In genomic region chr17:29241015-29241963, GRCh38 we compare ENCODE assay signal across 9 cellular contexts. TPM values are rescaled to one million over a fixed set of nuclear protein-coding genes. Genes with fewer than 3 reads are reported as not detected.
DNase-seq lines count a peak whose midpoint lies in the region; ATAC-seq and TF ChIP-seq lines count a peak whose summit lies in the region.
"Had no signal": no experiment of that assay in that cellular context is flagged by ENCODE, and none has a peak within 500 bp of the region (broad histone marks: within the 10 kb centered on the region; RNA-seq: fewer than 3 reads in every experiment).

No MANE protein-coding gene starts in this region.

- TF ChIP-seq POLR2A in heart left ventricle (IDR thresholded peaks at IDR 0.05) (no peak), esophagus muscularis mucosa (IDR thresholded peaks at IDR 0.05; ENCODE audit: low read depth) (no peak)

- H3K4me1 ChIP-seq in heart left ventricle (peaks cover 0 to 29% (median 0%) of the 10 kb centered on the region in 12 donors), left ventricle myocardium inferior (no peaks in the 10 kb centered on the region), SJCRH30 (peaks cover 3% of the 10 kb centered on the region; the same call in 1 of the 2 replicates), esophagus muscularis mucosa (peaks cover 6 to 17% (median 7%) of the 10 kb centered on the region in 4 donors)

- TF ChIP-seq CTCF in heart left ventricle (IDR thresholded peaks at IDR 0.05) (no peak), left ventricle myocardium inferior (IDR thresholded peaks at IDR 0.05; ENCODE audit: borderline replicate concordance) (no peak), esophagus muscularis mucosa (IDR thresholded peaks at IDR 0.05) (no peak), omental fat pad (IDR thresholded peaks at IDR 0.05) (no peak), endothelial cell (IDR thresholded peaks at IDR 0.05; ENCODE audit: unreplicated experiment) (no peak)

- intact Hi-C loops in heart left ventricle (cut with DNase I): no loop called here
- intact Hi-C loops in left ventricle myocardium inferior (cut with micrococcal nuclease): no loop called here
- intact Hi-C loops in esophagus muscularis mucosa (cut with DNase I): no loop called here

- H3K9me3 ChIP-seq in heart left ventricle: no peaks in the 10 kb centered on the region
- H3K9me3 ChIP-seq in left ventricle myocardium inferior (replicated peaks): no peaks in the 10 kb centered on the region
- H3K9me3 ChIP-seq in SJCRH30 (replicated peaks): no peaks in the 10 kb centered on the region
- H3K9me3 ChIP-seq in esophagus muscularis mucosa: no peaks in the 10 kb centered on the region

- H3K27ac ChIP-seq in heart left ventricle (peak overlapping the region in 1 of 12 donors; percentile 46), left ventricle myocardium inferior (replicated peaks) (no peak overlapping the region), SJCRH30 (no peak overlapping the region), esophagus muscularis mucosa (replicated peaks in 1 of 4) (peak overlapping the region in 3 of 4 donors; percentile 18 to 47 (median 33))
- H3K27ac ChIP-seq: cardiac muscle cell had no signal

- H3K9me3 Mint-ChIP-seq in endothelial cell (ENCODE audit: unreplicated experiment): no peaks in the 10 kb centered on the region

- no peaks in the 10 kb centered on the region for H3K4me1 Mint-ChIP-seq in endothelial cell (ENCODE audit: unreplicated experiment)

- H3K36me3 ChIP-seq in heart left ventricle (no peaks in the 10 kb centered on the region), left ventricle myocardium inferior (no peaks in the 10 kb centered on the region), SJCRH30 (no peaks in the 10 kb centered on the region), esophagus muscularis mucosa (peaks cover 0 to 4% (median 0%) of the 10 kb centered on the region in 4 donors)
- H3K36me3 ChIP-seq: cardiac muscle cell had no signal

- H3K27me3 ChIP-seq in heart left ventricle (no peaks in the 10 kb centered on the region), left ventricle myocardium inferior (ENCODE audit: low read depth) (no peaks in the 10 kb centered on the region), SJCRH30 (no peaks in the 10 kb centered on the region), esophagus muscularis mucosa (no peaks in the 10 kb centered on the region)
- H3K27me3 ChIP-seq: cardiac muscle cell had no signal

- H3K27ac Mint-ChIP-seq in endothelial cell (ENCODE audit: unreplicated experiment): no peak overlapping the region

- H3K36me3 Mint-ChIP-seq in endothelial cell (ENCODE audit: low read depth, unreplicated experiment): no peaks in the 10 kb centered on the region

- H3K4me3 ChIP-seq in heart left ventricle: no peak overlapping the region
- no peak overlapping the region for H3K4me3 ChIP-seq in left ventricle myocardium inferior
- no peak overlapping the region for H3K4me3 ChIP-seq in SJCRH30
- no peak overlapping the region for H3K4me3 ChIP-seq in esophagus muscularis mucosa
- H3K4me3 ChIP-seq: cardiac muscle cell had no signal

- ATAC-seq in heart left ventricle: peak in 3 of 4 donors; percentile 28 to 92 (median 88)
- peak; percentile 94 for ATAC-seq in omental fat pad (ENCODE audit: low FRiP score)
- no peak for ATAC-seq in HG02678 (IDR thresholded peaks at IDR 0.05; ENCODE audit: unreplicated experiment)

- H3K27me3 Mint-ChIP-seq in endothelial cell (ENCODE audit: unreplicated experiment): no peaks in the 10 kb centered on the region

- DNase-seq in heart left ventricle: peak in 2 of 5 donors; percentile 31 to 47
- no peak for DNase-seq in left ventricle myocardium inferior
- DNase-seq in SJCRH30: peak; percentile 31 to 41
- peak; percentile 90 for DNase-seq in esophagus muscularis mucosa (ENCODE audit: extremely low spot score)
- DNase-seq in omental fat pad (ENCODE audit: low spot score): no peak
- DNase-seq in endothelial cell (ENCODE audit: low spot score): no peak
- DNase-seq in stimulated activated naive CD4-positive, alpha-beta T cell treated with Interleukin-2 at 50 U/mL for 16 hours (lab: John Stamatoyannopoulos, UW): no peak

- no peak overlapping the region for H3K4me3 Mint-ChIP-seq in endothelial cell (ENCODE audit: unreplicated experiment)

- TF ChIP-seq EP300 in esophagus muscularis mucosa (IDR thresholded peaks at IDR 0.05): no peak

- WGBS in heart left ventricle, 4 donors: 89 to 91% (median 90%) methylated on average over 9 of the region's 9 CpGs
- 83% methylated on average over 9 of the region's 9 CpGs for WGBS in esophagus muscularis mucosa

RNA-seq across cellular contexts. Expression of gene CRYBA1, which starts 5.4 kb away (rescaled TPM):
- total RNA-seq in heart left ventricle: not detected
- polyA plus RNA-seq in heart left ventricle: not detected
- total RNA-seq in left ventricle myocardium inferior: not detected
- total RNA-seq in SJCRH30 (2014; rRNA removed; shearing (Covaris generic)): not detected in 2 replicates
- not detected for total RNA-seq in esophagus muscularis mucosa
- not detected for total RNA-seq in omental fat pad
- total RNA-seq in endothelial cell (ENCODE audit: unreplicated experiment): not detected
- total RNA-seq: cardiac muscle cell had no signal
- polyA plus RNA-seq: cardiac muscle cell had no signal

RNA-seq across cellular contexts. Expression of gene NUFIP2, which starts 52.7 kb away (rescaled TPM):
- total RNA-seq in heart left ventricle: 10 to 100 TPM; 24.2 to 51.5 (median 35.7) TPM
- 10 to 100 TPM in 1 of 2 donors, 1 to 10 TPM in 1; 8.4 to 16.6 TPM for polyA plus RNA-seq in heart left ventricle
- total RNA-seq in left ventricle myocardium inferior: 40.5 TPM
- 60.2 and 68.0 TPM in 2 replicates for total RNA-seq in SJCRH30 (2014; rRNA removed; shearing (Covaris generic))
- total RNA-seq in esophagus muscularis mucosa: 10 to 100 TPM; 27.6 to 37.6 (median 30.5) TPM
- total RNA-seq in omental fat pad: 10 to 100 TPM; 36.5 to 62.3 (median 44.2) TPM
- 68.1 TPM for total RNA-seq in endothelial cell (ENCODE audit: unreplicated experiment)

Comparison
In these comparisons a context has a peak if more than half of its experiments do, and no peak if none do; other contexts are left out.
1. DNase-seq: peak in SJCRH30 (2 of 2) and esophagus muscularis mucosa (single experiment); none in left ventricle myocardium inferior (single experiment), omental fat pad (single experiment), endothelial cell (single experiment) and stimulated activated naive CD4-positive, alpha-beta T cell treated with Interleukin-2 at 50 U/mL for 16 hours (single experiment).
2. H3K27ac ChIP-seq: peak in esophagus muscularis mucosa (3 of 4); none in left ventricle myocardium inferior (single experiment) and SJCRH30 (single experiment).